ENCODE assay signal across 8 cellular contexts in genomic region chr13:20127263-20127562, GRCh38. TPM values are rescaled to one million over a fixed set of nuclear protein-coding genes. Genes with fewer than 3 reads are reported as not detected.
DNase-seq lines count a peak whose midpoint lies in the region; ATAC-seq and TF ChIP-seq lines count a peak whose summit lies in the region.

No MANE protein-coding gene starts in this region.

- H3K4me1 Mint-ChIP-seq in dendritic cell treated with granulocyte-macrophage colony-stimulating factor and Interleukin-4, amounts not matched to agents 40 ng/mL and 50 ng/mL, for 4 days (ENCODE audit: low read depth): peaks cover 11% of the 10 kb centered on the region
- H3K4me1 Mint-ChIP-seq in naive thymus-derived CD8-positive, alpha-beta T cell: peaks cover 0 to 6% (median 4%) of the 10 kb centered on the region in 4 donors

- intact Hi-C loops in dendritic cell treated with granulocyte-macrophage colony-stimulating factor and Interleukin-4, amounts not matched to agents 40 ng/mL and 50 ng/mL, for 4 days (cut with micrococcal nuclease): loop anchor here (1.0 to 5.0 kb wide), 4 partner anchors 8 to 50 kb away; partner anchors contain the start of gene GJA3

- H3K27ac ChIP-seq in MM.1S (ENCODE audit: low read length): peak overlapping the region; percentile 52; the same call in 1 of the 2 replicates

- no peaks in the 10 kb centered on the region for H4K20me1 ChIP-seq in MM.1S (ENCODE audit: insufficient read depth, low read length)

- peak; percentile 25 for ATAC-seq in GM18907 (IDR thresholded peaks at IDR 0.05; ENCODE audit: unreplicated experiment)
- peak; percentile 33 to 49 for ATAC-seq in naive thymus-derived CD8-positive, alpha-beta T cell
- no peak for ATAC-seq in activated CD4-positive, CD25-positive, alpha-beta regulatory T cell treated with anti-CD3 and anti-CD28 coated beads, Interleukin-2, amount 50 U/mL, for 24 hours

- H3F3A ChIP-seq in MM.1S (ENCODE audit: insufficient read depth, low read length): no peaks in the 10 kb centered on the region

- H3K27ac Mint-ChIP-seq in dendritic cell treated with granulocyte-macrophage colony-stimulating factor and Interleukin-4, amounts not matched to agents 40 ng/mL and 50 ng/mL, for 4 days: peak overlapping the region; percentile 68
- peak overlapping the region in 1 of 10 donors; percentile 38 for H3K27ac Mint-ChIP-seq in naive thymus-derived CD8-positive, alpha-beta T cell

- POLR2A ChIA-PET in naive thymus-derived CD8-positive, alpha-beta T cell (lab: Charles Lee): interaction anchor here (0.6 to 3.0 kb wide), 5 partner anchors 8 to 33 kb away, joined by 3 to 12 read pairs (median 3); partner anchors contain the start of gene GJA3

- DNase-seq in MM.1S (peak; percentile 14), cerebellar nuclear complex (lab: John Stamatoyannopoulos, UW) (no peak), NCI-H2227 treated with DMSO at 0.1 percent for 48 hours (lab: John Stamatoyannopoulos, UW) (no peak)
- peak in 1 of 10 donors; percentile 27 for DNase-seq in naive thymus-derived CD8-positive, alpha-beta T cell
- no peak for DNase-seq in stimulated activated naive CD4-positive, alpha-beta T cell (lab: John Stamatoyannopoulos, UW)

- no peaks in the 10 kb centered on the region for H3K9me2 ChIP-seq in MM.1S (replicated peaks; ENCODE audit: insufficient read depth, low read length)

- H3K9ac ChIP-seq in MM.1S (ENCODE audit: low read length): peak overlapping the region; percentile 71; the same call in 1 of the 2 replicates

- peak overlapping the region; percentile 78 for H3K4me3 Mint-ChIP-seq in dendritic cell treated with granulocyte-macrophage colony-stimulating factor and Interleukin-4, amounts not matched to agents 40 ng/mL and 50 ng/mL, for 4 days
- peak overlapping the region; percentile 46 to 77 (median 70) for H3K4me3 Mint-ChIP-seq in naive thymus-derived CD8-positive, alpha-beta T cell

- H3K79me2 ChIP-seq in MM.1S (ENCODE audit: low read length): no peaks in the 10 kb centered on the region

- no peaks in the 10 kb centered on the region for H3K27me3 ChIP-seq in MM.1S (replicated peaks; ENCODE audit: insufficient read depth, low read length)

- no peaks in the 10 kb centered on the region for H3K9me3 Mint-ChIP-seq in dendritic cell treated with granulocyte-macrophage colony-stimulating factor and Interleukin-4, amounts not matched to agents 40 ng/mL and 50 ng/mL, for 4 days
- no peaks in the 10 kb centered on the region for H3K9me3 Mint-ChIP-seq in naive thymus-derived CD8-positive, alpha-beta T cell

- H3K4me1 ChIP-seq in MM.1S (ENCODE audit: low read length): no peaks in the 10 kb centered on the region

- H2AFZ ChIP-seq in MM.1S (ENCODE audit: low read length): peak overlapping the region; percentile 86

- peaks cover 18% of the 10 kb centered on the region for H3K27me3 Mint-ChIP-seq in dendritic cell treated with granulocyte-macrophage colony-stimulating factor and Interleukin-4, amounts not matched to agents 40 ng/mL and 50 ng/mL, for 4 days
- peaks cover 8 to 22% (median 10%) of the 10 kb centered on the region in 5 donors for H3K27me3 Mint-ChIP-seq in naive thymus-derived CD8-positive, alpha-beta T cell

- no peaks in the 10 kb centered on the region for H3K36me3 Mint-ChIP-seq in dendritic cell treated with granulocyte-macrophage colony-stimulating factor and Interleukin-4, amounts not matched to agents 40 ng/mL and 50 ng/mL, for 4 days (ENCODE audit: low read depth)
- H3K36me3 Mint-ChIP-seq in naive thymus-derived CD8-positive, alpha-beta T cell: no peaks in the 10 kb centered on the region

- H3K4me3 ChIP-seq in MM.1S (ENCODE audit: low read length): peak overlapping the region; percentile 65

- no peaks in the 10 kb centered on the region for H3K9me3 ChIP-seq in MM.1S (replicated peaks; ENCODE audit: insufficient read depth, low read length)

- H3K36me3 ChIP-seq in MM.1S (replicated peaks; ENCODE audit: insufficient read depth, low read length): no peaks in the 10 kb centered on the region

- no peak for TF ChIP-seq CTCF in MM.1S (IDR thresholded peaks at IDR 0.05; ENCODE audit: low read length)

- H3K4me2 ChIP-seq in MM.1S (ENCODE audit: low read depth, low read length): peak overlapping the region; percentile 86; the same call in 1 of the 2 replicates

RNA-seq across cellular contexts. Expression of gene GJA3, which starts 33.6 kb away (rescaled TPM):
- 1 to 10 TPM; 1.6 to 1.7 TPM for total RNA-seq in naive thymus-derived CD8-positive, alpha-beta T cell
- polyA plus RNA-seq in naive thymus-derived CD8-positive, alpha-beta T cell: under 1 TPM; 0.19 to 0.54 (median 0.47) TPM

Comparison
In these comparisons a context has a peak if more than half of its experiments do, and no peak if none do; other contexts are left out.
1. ATAC-seq: peak in GM18907 (single experiment) and naive thymus-derived CD8-positive, alpha-beta T cell (2 of 2); none in activated CD4-positive, CD25-positive, alpha-beta regulatory T cell treated with anti-CD3 and anti-CD28 coated beads, Interleukin-2, amount 50 U/mL, for 24 hours (0 of 2).